Comparison of ENCODE assay signal across 19 cellular contexts in genomic region chrX:148658115-148658725, GRCh38.
DNase-seq lines count a peak whose midpoint lies in the region; FAIRE-seq and TF ChIP-seq lines count a peak whose summit lies in the region.
"Had no signal": no experiment of that assay in that cellular context is flagged by ENCODE, and none has a peak within 500 bp of the region (broad histone marks: within the 10 kb centered on the region; RNA-seq: fewer than 3 reads in every experiment).

No MANE protein-coding gene starts in this region.

- TF ChIP-seq CTCF in OCI-LY1 (IDR thresholded peaks at IDR 0.05; ENCODE audit: low read length): no peak
- TF ChIP-seq CTCF in spleen (IDR thresholded peaks at IDR 0.05 in 8 of 11, conservative IDR thresholded peaks at IDR 0.05 in 3 of 11): no peak

- no peak overlapping the region for H3K9ac ChIP-seq in OCI-LY1 (ENCODE audit: low read length)

- H4K20me1 ChIP-seq in OCI-LY1 (ENCODE audit: insufficient read depth, low read length): no peaks in the 10 kb centered on the region

- no peak overlapping the region for H2AFZ ChIP-seq in OCI-LY1 (ENCODE audit: low read length)

- intact Hi-C loops in head of caudate nucleus (cut with DNase I) (no loop called here), spleen (cut with DNase I; ENCODE audit: low total_unique reads) (no loop called here)

- H3K4me1 ChIP-seq in OCI-LY1 (ENCODE audit: insufficient read depth, low read length, severe bottlenecking): peaks cover 20% of the 10 kb centered on the region
- peaks cover 0 to 3% (median 0%) of the 10 kb centered on the region in 6 donors for H3K4me1 ChIP-seq in spleen

- no peaks in the 10 kb centered on the region for H3F3A ChIP-seq in OCI-LY1 (ENCODE audit: insufficient read depth, low read length)

- H3K27ac ChIP-seq in OCI-LY1 (ENCODE audit: low read depth, low read length, poor library complexity, severe bottlenecking) (peak overlapping the region; percentile 65), spleen (no peak overlapping the region)

- H3K9me2 ChIP-seq in OCI-LY1 (ENCODE audit: low read depth, low read length): no peaks in the 10 kb centered on the region

- H3K4me3 ChIP-seq in OCI-LY1 (ENCODE audit: low read depth, low read length, poor library complexity, severe bottlenecking): no peak overlapping the region
- H3K4me3 ChIP-seq in spleen: no peak overlapping the region

- H3K9me3 ChIP-seq in OCI-LY1 (ENCODE audit: low read length) (no peaks in the 10 kb centered on the region), spleen (no peaks in the 10 kb centered on the region)

- peak; percentile 41 for FAIRE-seq in GM18507 (lab: Jason Lieb, UNC)
- FAIRE-seq: H1, RCC 7860 had no signal

- peak; percentile 24 for DNase-seq in AG20443 (ENCODE audit: low spot score)
- no peak for DNase-seq in GM18507 (ENCODE audit: extremely low spot score, insufficient read length, low read depth)
- peak; percentile 1 for DNase-seq in fibroblast of peridontal ligament (ENCODE audit: extremely low read depth)
- DNase-seq in head of caudate nucleus: no peak
- no peak for DNase-seq in NK-92 treated with Interleukin-12 subunit alpha and Interleukin-12 subunit beta, amount 100 ng/mL, for 24 hours (lab: John Stamatoyannopoulos, UW)
- DNase-seq in spleen: no peak
- no peak for DNase-seq in NCI-H1092 (lab: John Stamatoyannopoulos, UW)
- DNase-seq: CD4-positive, alpha-beta T cell; DMS53; MM.1S; NCI-H1436; NCI-H2029; NCI-H2171; NCI-H446; NCI-H748 treated with DMSO at 0.1 percent for 48 hours; SHP77 had no signal

- H3K36me3 ChIP-seq in OCI-LY1 (ENCODE audit: insufficient read depth, low read length) (peaks cover 42% of the 10 kb centered on the region), spleen (no peaks in the 10 kb centered on the region)

- no peaks in the 10 kb centered on the region for H3K27me3 ChIP-seq in OCI-LY1 (ENCODE audit: insufficient read depth, low read length)
- no peaks in the 10 kb centered on the region for H3K27me3 ChIP-seq in spleen (replicated peaks in 1 of 7)

- TF ChIP-seq POLR2A in spleen (IDR thresholded peaks at IDR 0.05): no peak

- no peaks in the 10 kb centered on the region for H3K79me2 ChIP-seq in OCI-LY1 (ENCODE audit: insufficient read depth, low read length)

- WGBS in spleen, 5 donors: 51 to 75% (median 64%) methylated on average over 4 of the region's 4 CpGs

- H3K4me2 ChIP-seq in OCI-LY1 (ENCODE audit: low read length): no peak overlapping the region

Comparison
In these comparisons a context has a peak if more than half of its experiments do, and no peak if none do; other contexts are left out.
1. DNase-seq: peak in AG20443 (single experiment) and fibroblast of peridontal ligament (single experiment); none in GM18507 (single experiment), head of caudate nucleus (0 of 42), NK-92 treated with Interleukin-12 subunit alpha and Interleukin-12 subunit beta, amount 100 ng/mL, for 24 hours (single experiment), spleen (single experiment) and NCI-H1092 (single experiment).